9 cellular contexts compared by ENCODE assay signal in genomic region chr15:72184165-72184811, GRCh38. TPM values are rescaled to one million over a fixed set of nuclear protein-coding genes. Genes with fewer than 3 reads are reported as not detected.
DNase-seq lines count a peak whose midpoint lies in the region; ATAC-seq, FAIRE-seq and TF ChIP-seq lines count a peak whose summit lies in the region.
"Had no signal": no experiment of that assay in that cellular context is flagged by ENCODE, and none has a peak within 500 bp of the region (broad histone marks: within the 10 kb centered on the region; RNA-seq: fewer than 3 reads in every experiment).

No MANE protein-coding gene starts in this region.

- H3K4me3 ChIP-seq in AG04449 (ENCODE audit: low read depth, low read length) (peak overlapping the region; percentile 40), PC-3 (ENCODE audit: low read length) (peak overlapping the region; percentile 68), fibroblast of pulmonary artery (replicated peaks; ENCODE audit: low read depth, low read length) (peak overlapping the region; percentile 12), neural cell (ENCODE audit: low read length) (peak overlapping the region; percentile 45)

- H4K20me1 ChIP-seq in PC-3 (ENCODE audit: low read length) (no peaks in the 10 kb centered on the region), neural cell (ENCODE audit: insufficient read depth) (no peaks in the 10 kb centered on the region)

- H3K36me3 ChIP-seq in PC-3 (ENCODE audit: low read depth, low read length) (no peaks in the 10 kb centered on the region), neural cell (ENCODE audit: insufficient read depth, low read length) (no peaks in the 10 kb centered on the region)

- no peak for TF ChIP-seq RAD21 in neural cell (conservative IDR thresholded peaks at IDR 0.05)

- TF ChIP-seq EP300 in neural cell (conservative IDR thresholded peaks at IDR 0.05; ENCODE audit: poor library complexity, severe bottlenecking) = no peak

- H3F3A ChIP-seq in PC-3 (ENCODE audit: low read length, unreplicated experiment) (no peaks in the 10 kb centered on the region), neural cell (ENCODE audit: insufficient read depth, low read length, poor library complexity, severe bottlenecking) (no peaks in the 10 kb centered on the region)

- no peak for TF ChIP-seq CTCF in AG04449 (IDR thresholded peaks at IDR 0.05; ENCODE audit: insufficient read depth, low read length, missing control alignments)
- TF ChIP-seq CTCF in PC-3 (conservative IDR thresholded peaks at IDR 0.05; ENCODE audit: low read depth, low read length) = no peak
- TF ChIP-seq CTCF in fibroblast of pulmonary artery (IDR thresholded peaks at IDR 0.05; ENCODE audit: low read length, missing control alignments) = no peak
- no peak for TF ChIP-seq CTCF in neural cell (IDR thresholded peaks at IDR 0.05; ENCODE audit: poor library complexity, severe bottlenecking)

- no peak for FAIRE-seq in GM19239 (lab: Jason Lieb, UNC)

- H3K9me2 ChIP-seq in PC-3 (replicated peaks; ENCODE audit: low read length) (no peaks in the 10 kb centered on the region), neural cell (ENCODE audit: insufficient read depth, low read length) (no peaks in the 10 kb centered on the region)

- H3K27ac ChIP-seq in PC-3 (ENCODE audit: low read length) (no peak overlapping the region), neural cell (ENCODE audit: low read length) (no peak overlapping the region)

- H3K79me2 ChIP-seq in PC-3 (ENCODE audit: low read length) (no peaks in the 10 kb centered on the region), neural cell (replicated peaks; ENCODE audit: insufficient read depth, low read length) (no peaks in the 10 kb centered on the region)

- no peaks in the 10 kb centered on the region for H3K27me3 ChIP-seq in PC-3 (ENCODE audit: low read length)
- peaks cover 16% of the 10 kb centered on the region for H3K27me3 ChIP-seq in neural cell (ENCODE audit: insufficient read depth, low read depth, low read length)

- no peak for DNase-seq in AG04449 (ENCODE audit: low read depth, low spot score)
- DNase-seq in PC-3 = peak; percentile 53
- DNase-seq in fibroblast of pulmonary artery (ENCODE audit: low read depth) = no peak
- no peak for DNase-seq in NCI-H1092 (lab: John Stamatoyannopoulos, UW)
- DNase-seq in GM19239 (ENCODE audit: insufficient read length, low spot score) = no peak
- DNase-seq in dermis blood vessel endothelial cell = no peak
- DNase-seq: activated T-cell treated with anti-CD3 and anti-CD28 coated beads for 4 hours had no signal

- peak overlapping the region; percentile 92 for H3K4me2 ChIP-seq in PC-3 (ENCODE audit: low read length)
- no peak overlapping the region for H3K4me2 ChIP-seq in neural cell (ENCODE audit: low read length)

- CTCF ChIA-PET in AG04449 (lab: Yijun Ruan, JAX) (no interaction called here), PC-3 (lab: Charles Lee) (no interaction called here)

- no peak overlapping the region for H3K9ac ChIP-seq in PC-3 (ENCODE audit: low read length)
- H3K9ac ChIP-seq in neural cell (ENCODE audit: low read length) = no peak overlapping the region

- H3K4me1 ChIP-seq in PC-3 (ENCODE audit: insufficient read depth, low read length) = peaks cover 11% of the 10 kb centered on the region; the same call in 1 of the 2 replicates

- ATAC-seq in PC-3 = peak; percentile 94
- no peak for ATAC-seq in HG03442 (IDR thresholded peaks at IDR 0.05; ENCODE audit: unreplicated experiment)

- H2AFZ ChIP-seq in PC-3 (ENCODE audit: low read length) (peak overlapping the region; percentile 90), neural cell (ENCODE audit: low read depth, low read length) (no peak overlapping the region)

- no TSS peak for BruUV-seq in PC-3 (replicated peaks; lab: Mats Ljungman, UMichigan)

- POLR2A ChIA-PET in AG04449 (lab: Yijun Ruan, JAX) (no interaction called here), PC-3 (lab: Charles Lee; ENCODE audit: unreplicated experiment) (no interaction called here)

- H3K9me3 ChIP-seq in PC-3 (ENCODE audit: low read length) (no peaks in the 10 kb centered on the region), neural cell (ENCODE audit: low read length) (no peaks in the 10 kb centered on the region)

- intact Hi-C loops in PC-3 (cut with micrococcal nuclease) = no loop called here

TF ChIP-seq in neural cell, 6 proteins besides CTCF, POLR2A, EP300 and RAD21:
- no peak for TF ChIP-seq SMC3 (conservative IDR thresholded peaks at IDR 0.05; ENCODE audit: poor library complexity)

RNA-seq across cellular contexts. Expression of gene GRAMD2A, which starts 13.3 kb away (rescaled TPM):
- 0.07 TPM in 1 of 2 replicates, not detected in the other for total RNA-seq in PC-3 (2014; rRNA removed)
- polyA plus RNA-seq in neural cell = 1.9 and 3.2 TPM in 2 replicates
- polyA minus RNA-seq in neural cell = 2.1 and 2.9 TPM in 2 replicates
- 0.14 and 0.17 TPM in 2 replicates for total RNA-seq in dermis blood vessel endothelial cell

RNA-seq across cellular contexts. Expression of gene PKM, which starts 46.7 kb away (rescaled TPM):
- total RNA-seq in PC-3 (2014; rRNA removed) (1,963 and 2,296 TPM in 2 replicates), dermis blood vessel endothelial cell (714 and 1,526 TPM in 2 replicates)
- polyA plus RNA-seq in neural cell = 361 and 383 TPM in 2 replicates
- 293 and 323 TPM in 2 replicates for polyA minus RNA-seq in neural cell

Comparison
In these comparisons a context has a peak if more than half of its experiments do, and no peak if none do; other contexts are left out.
1. H3K4me3 ChIP-seq: peak in every context shown above with its lines; median percentile 68 in PC-3; 45 in neural cell; 40 in AG04449; 12 in fibroblast of pulmonary artery.